32 cellular contexts compared by ENCODE assay signal in genomic region chr7:32410545-32410944, GRCh38.
"Had no signal": no experiment of that assay in that cellular context is flagged by ENCODE, and none has a peak within 500 bp of the region (broad histone marks: within the 10 kb centered on the region; RNA-seq: fewer than 3 reads in every experiment).

No MANE protein-coding gene starts in this region.

- H3K9me3 Mint-ChIP-seq: activated CD4-positive, alpha-beta memory T cell treated with anti-CD3 and anti-CD28 coated beads, Interleukin-2, amount 10 ng/mL, durations not matched to agents 7 days and 5 days; activated CD4-positive, alpha-beta T cell treated with anti-CD3 and anti-CD28 coated beads, Interleukin-2, amount 10 ng/mL, durations not matched to agents 7 days and 5 days; activated naive CD4-positive, alpha-beta T cell treated with anti-CD3 and anti-CD28 coated beads, Interleukin-2, amount 10 ng/mL, durations not matched to agents 7 days and 5 days; activated naive CD4-positive, alpha-beta T cell treated with anti-CD3 and anti-CD28 coated beads, Interleukin-2, amount 50 U/mL, for 72 hours; activated T-cell treated with anti-CD3 and anti-CD28 coated beads, Interleukin-2, amount 50 U/mL, for 24 hours; activated T-cell treated with anti-CD3 and anti-CD28 coated beads, Interleukin-2, amount 50 U/mL, for 72 hours; central memory CD8-positive, alpha-beta T cell; effector memory CD8-positive, alpha-beta T cell; T-cell; T-helper 1 cell treated with Interleukin-12 subunit alpha and Interleukin-12 subunit beta and Interleukin-4 antibody, amounts not matched to agents 30 μg/mL and 1 μg/mL, for 36 hours; T-helper 2 cell treated with Interferon-gamma antibody and Interleukin-4, amounts not matched to agents 5 μg/mL and 100 μg/mL, for 36 hours had no signal

- ATAC-seq: activated naive CD4-positive, alpha-beta T cell treated with anti-CD3 and anti-CD28 coated beads, Interleukin-2, amount 50 U/mL, for 72 hours; activated T-cell treated with anti-CD3 and anti-CD28 coated beads, Interleukin-2, amount 50 U/mL, for 72 hours; effector memory CD8-positive, alpha-beta T cell; gastroesophageal sphincter; T-cell had no signal

- H3K4me1 Mint-ChIP-seq: activated CD4-positive, alpha-beta memory T cell treated with anti-CD3 and anti-CD28 coated beads, Interleukin-2, amount 10 ng/mL, durations not matched to agents 7 days and 5 days; activated CD4-positive, alpha-beta T cell treated with anti-CD3 and anti-CD28 coated beads, Interleukin-2, amount 10 ng/mL, durations not matched to agents 7 days and 5 days; activated naive CD4-positive, alpha-beta T cell treated with anti-CD3 and anti-CD28 coated beads, Interleukin-2, amount 10 ng/mL, durations not matched to agents 7 days and 5 days; central memory CD8-positive, alpha-beta T cell; T-cell had no signal

- H3K4me3 Mint-ChIP-seq: activated CD4-positive, alpha-beta memory T cell treated with anti-CD3 and anti-CD28 coated beads, Interleukin-2, amount 10 ng/mL, durations not matched to agents 7 days and 5 days; activated CD4-positive, alpha-beta T cell treated with anti-CD3 and anti-CD28 coated beads, Interleukin-2, amount 10 ng/mL, durations not matched to agents 7 days and 5 days; activated naive CD4-positive, alpha-beta T cell treated with anti-CD3 and anti-CD28 coated beads, Interleukin-2, amount 10 ng/mL, durations not matched to agents 7 days and 5 days; activated T-cell treated with anti-CD3 and anti-CD28 coated beads, Interleukin-2, amount 50 U/mL, for 24 hours; activated T-cell treated with anti-CD3 and anti-CD28 coated beads, Interleukin-2, amount 50 U/mL, for 72 hours; central memory CD8-positive, alpha-beta T cell; effector memory CD8-positive, alpha-beta T cell; T-cell; T-helper 1 cell treated with Interleukin-12 subunit alpha and Interleukin-12 subunit beta and Interleukin-4 antibody, amounts not matched to agents 30 μg/mL and 1 μg/mL, for 36 hours; T-helper 2 cell treated with Interferon-gamma antibody and Interleukin-4, amounts not matched to agents 5 μg/mL and 100 μg/mL, for 36 hours had no signal

- H3K27ac ChIP-seq: brain microvascular endothelial cell, esophagus squamous epithelium, gastroesophageal sphincter had no signal

- DNase-seq: activated CD4-positive, alpha-beta memory T cell treated with anti-CD3 and anti-CD28 coated beads, Interleukin-2, amount 10 ng/mL, durations not matched to agents 7 days and 5 days; activated CD4-positive, alpha-beta T cell treated with anti-CD3 and anti-CD28 coated beads for 1 hour; activated CD4-positive, alpha-beta T cell treated with anti-CD3 and anti-CD28 coated beads for 4 hours; activated CD4-positive, alpha-beta T cell treated with anti-CD3 and anti-CD28 coated beads, Interleukin-2, amount 10 ng/mL, durations not matched to agents 7 days and 5 days; activated CD4-positive, alpha-beta T cell treated with anti-CD3 and anti-CD28 coated beads, Interleukin-2, amount 50 U/mL, for 4 hours; activated CD8-positive, alpha-beta memory T cell treated with anti-CD3 and anti-CD28 coated beads, Interleukin-2, amount 50 U/mL, for 48 hours; activated gamma-delta T cell; activated naive CD4-positive, alpha-beta T cell; activated naive CD4-positive, alpha-beta T cell treated with anti-CD3 and anti-CD28 coated beads, Interleukin-2, amount 10 ng/mL, durations not matched to agents 7 days and 5 days; activated T-cell treated with anti-CD3 and anti-CD28 coated beads for 4 hours; activated T-cell treated with anti-CD3 and anti-CD28 coated beads, Interleukin-2, amount 50 U/mL, for 24 hours; activated T-cell treated with anti-CD3 and anti-CD28 coated beads, Interleukin-2, amount 50 U/mL, for 72 hours; amniotic stem cell; anterior cingulate cortex; brain microvascular endothelial cell; cortex of kidney; dermis blood vessel endothelial cell; effector CD4-positive, alpha-beta T cell; effector memory CD8-positive, alpha-beta T cell; erythroblast; esophagus squamous epithelium; foreskin melanocyte; head of caudate nucleus; T-cell; T1000 had no signal

- H3K36me3 ChIP-seq: brain microvascular endothelial cell, esophagus squamous epithelium, gastroesophageal sphincter had no signal

- FAIRE-seq: astrocyte, bronchial epithelial cell had no signal

- H3K27me3 Mint-ChIP-seq: activated CD4-positive, alpha-beta memory T cell treated with anti-CD3 and anti-CD28 coated beads, Interleukin-2, amount 10 ng/mL, durations not matched to agents 7 days and 5 days; activated CD4-positive, alpha-beta T cell treated with anti-CD3 and anti-CD28 coated beads, Interleukin-2, amount 10 ng/mL, durations not matched to agents 7 days and 5 days; activated naive CD4-positive, alpha-beta T cell treated with anti-CD3 and anti-CD28 coated beads, Interleukin-2, amount 10 ng/mL, durations not matched to agents 7 days and 5 days had no signal

- H3K4me3 ChIP-seq: esophagus squamous epithelium, gastroesophageal sphincter had no signal

- H3K36me3 Mint-ChIP-seq: activated naive CD4-positive, alpha-beta T cell treated with anti-CD3 and anti-CD28 coated beads, Interleukin-2, amount 10 ng/mL, durations not matched to agents 7 days and 5 days; activated naive CD4-positive, alpha-beta T cell treated with anti-CD3 and anti-CD28 coated beads, Interleukin-2, amount 50 U/mL, for 72 hours; T-cell had no signal

- H3K4me1 ChIP-seq: esophagus squamous epithelium, gastroesophageal sphincter had no signal

- H3K27me3 ChIP-seq: brain microvascular endothelial cell had no signal

- H3K27ac Mint-ChIP-seq: activated CD4-positive, alpha-beta memory T cell treated with anti-CD3 and anti-CD28 coated beads, Interleukin-2, amount 10 ng/mL, durations not matched to agents 7 days and 5 days; activated CD4-positive, alpha-beta T cell treated with anti-CD3 and anti-CD28 coated beads, Interleukin-2, amount 10 ng/mL, durations not matched to agents 7 days and 5 days; activated naive CD4-positive, alpha-beta T cell treated with anti-CD3 and anti-CD28 coated beads, Interleukin-2, amount 10 ng/mL, durations not matched to agents 7 days and 5 days; activated naive CD4-positive, alpha-beta T cell treated with anti-CD3 and anti-CD28 coated beads, Interleukin-2, amount 50 U/mL, for 72 hours; activated T-cell treated with anti-CD3 and anti-CD28 coated beads, Interleukin-2, amount 50 U/mL, for 24 hours; activated T-cell treated with anti-CD3 and anti-CD28 coated beads, Interleukin-2, amount 50 U/mL, for 72 hours; effector memory CD8-positive, alpha-beta T cell; T-cell; T-helper 1 cell treated with Interleukin-12 subunit alpha and Interleukin-12 subunit beta and Interleukin-4 antibody, amounts not matched to agents 30 μg/mL and 1 μg/mL, for 36 hours; T-helper 2 cell treated with Interferon-gamma antibody and Interleukin-4, amounts not matched to agents 5 μg/mL and 100 μg/mL, for 36 hours had no signal

- H3K9me3 ChIP-seq: esophagus squamous epithelium, gastroesophageal sphincter had no signal
